ENCODE assay signal across 23 cellular contexts in genomic region chr9:113525208-113525607, GRCh38.
A peak's percentile ranks its signal among the peaks of the same experiment; 100 is the strongest.
DNase-seq lines count a peak whose midpoint lies in the region; ATAC-seq, FAIRE-seq and TF ChIP-seq lines count a peak whose summit lies in the region.
"Had no signal": no experiment of that assay in that cellular context is flagged by ENCODE, and none has a peak within 500 bp of the region (broad histone marks: within the 10 kb centered on the region; RNA-seq: fewer than 3 reads in every experiment).

No MANE protein-coding gene starts in this region.

- H3F3A ChIP-seq in smooth muscle cell (ENCODE audit: low read depth): peaks cover 6% of the 10 kb centered on the region

- intact Hi-C loops in left lung (cut with DNase I): no loop called here

- H3K27ac Mint-ChIP-seq in activated naive CD8-positive, alpha-beta T cell: peak overlapping the region; percentile 83
- H3K27ac Mint-ChIP-seq: activated naive CD4-positive, alpha-beta T cell treated with anti-CD3 and anti-CD28 coated beads, Interleukin-2, amount 10 ng/mL, durations not matched to agents 7 days and 5 days had no signal

- DNase-seq in left lung (no peak), GM19238 (ENCODE audit: insufficient read length, low spot score) (no peak), H54 (ENCODE audit: insufficient read length, low spot score) (no peak), smooth muscle cell (lab: John Stamatoyannopoulos, UW; ENCODE audit: unreplicated experiment) (no peak), NCI-H510A (lab: John Stamatoyannopoulos, UW) (no peak)
- DNase-seq: activated naive CD4-positive, alpha-beta T cell treated with anti-CD3 and anti-CD28 coated beads, Interleukin-2, amount 10 ng/mL, durations not matched to agents 7 days and 5 days; BE2C; DMS153; effector CD4-positive, alpha-beta T cell; hypothalamus; NCI-H2081; NCI-H526; pancreas; stimulated activated CD4-positive, alpha-beta T cell treated with anti-CD3 and anti-CD28 coated beads, Interleukin-4, amount 100 ng/mL, for 4 hours; stimulated activated CD8-positive, alpha-beta memory T cell treated with anti-CD3 and anti-CD28 coated beads, Interleukin-4, amount 100 ng/mL, for 48 hours; T1000; trophoblast cell had no signal

- whole genome bisulfite sequencing in smooth muscle cell (ENCODE audit: low lambda C conversion rate): 94% methylated on average over 4 of the region's 4 CpGs

- H3K4me3 ChIP-seq in KMS-11 (IDR thresholded peaks at IDR 0.05; ENCODE audit: insufficient read depth, low read depth, low read length): no peak overlapping the region
- H3K4me3 ChIP-seq in left lung: no peak overlapping the region
- H3K4me3 ChIP-seq in stomach smooth muscle (ENCODE audit: low read length in 2 of 2): no peak overlapping the region
- no peak overlapping the region for H3K4me3 ChIP-seq in smooth muscle cell
- H3K4me3 ChIP-seq: mucosa of descending colon, pancreas, skin epidermis had no signal

- H3K4me2 ChIP-seq in KMS-11 (peak overlapping the region; percentile 98; the same call in 1 of the 2 replicates), smooth muscle cell (no peak overlapping the region)

- peaks cover 18% of the 10 kb centered on the region; the same call in 1 of the 2 replicates for H3K79me2 ChIP-seq in KMS-11 (ENCODE audit: insufficient read depth, low read depth)
- no peaks in the 10 kb centered on the region for H3K79me2 ChIP-seq in smooth muscle cell (ENCODE audit: low read depth)

- peak overlapping the region; percentile 77 for H3K4me3 Mint-ChIP-seq in activated naive CD8-positive, alpha-beta T cell
- H3K4me3 Mint-ChIP-seq: activated naive CD4-positive, alpha-beta T cell treated with anti-CD3 and anti-CD28 coated beads, Interleukin-2, amount 10 ng/mL, durations not matched to agents 7 days and 5 days had no signal

- FAIRE-seq in H54 (lab: Jason Lieb, UNC): no peak
- FAIRE-seq: H1, pancreas had no signal

- H3K27ac ChIP-seq in KMS-11 (no peak overlapping the region), left lung (peak overlapping the region; percentile 18 to 59), stomach smooth muscle (ENCODE audit: low read length) (peak overlapping the region; percentile 86), smooth muscle cell (ENCODE audit: low read depth) (no peak overlapping the region)
- H3K27ac ChIP-seq: pancreas had no signal

- H3K9ac ChIP-seq in KMS-11 (no peak overlapping the region), stomach smooth muscle (ENCODE audit: low read length in 2 of 2) (no peak overlapping the region), smooth muscle cell (ENCODE audit: low read depth) (no peak overlapping the region)

- no peak for TF ChIP-seq CTCF in KMS-11 (conservative IDR thresholded peaks at IDR 0.05; ENCODE audit: low read depth, low read length)
- no peak for TF ChIP-seq CTCF in left lung (IDR thresholded peaks at IDR 0.05)
- TF ChIP-seq CTCF in smooth muscle cell (IDR thresholded peaks at IDR 0.05; ENCODE audit: borderline replicate concordance, insufficient read depth, poor library complexity, severe bottlenecking): no peak

- H3K4me1 ChIP-seq in KMS-11 (ENCODE audit: low read depth, poor library complexity, severe bottlenecking): peaks cover 71% of the 10 kb centered on the region
- peaks cover 32 to 51% of the 10 kb centered on the region in 2 donors for H3K4me1 ChIP-seq in left lung
- H3K4me1 ChIP-seq in stomach smooth muscle (ENCODE audit: control insufficient read depth, insufficient read depth, low read length): peaks cover 80% of the 10 kb centered on the region
- H3K4me1 ChIP-seq in smooth muscle cell (ENCODE audit: low read depth): peaks cover 6% of the 10 kb centered on the region
- H3K4me1 ChIP-seq: BE2C had no signal

- no peaks in the 10 kb centered on the region for H3K36me3 ChIP-seq in KMS-11 (ENCODE audit: insufficient read depth)
- peaks cover 0 to 20% of the 10 kb centered on the region in 2 donors for H3K36me3 ChIP-seq in left lung
- H3K36me3 ChIP-seq in stomach smooth muscle (ENCODE audit: control insufficient read depth in 2 of 2, insufficient read depth in 2 of 2, low read length in 2 of 2): peaks cover 24 to 38% of the 10 kb centered on the region in 2 donors
- H3K36me3 ChIP-seq in smooth muscle cell (ENCODE audit: low read depth): no peaks in the 10 kb centered on the region

- H3K9me3 Mint-ChIP-seq in activated naive CD8-positive, alpha-beta T cell (ENCODE audit: low read depth): no peaks in the 10 kb centered on the region
- H3K9me3 Mint-ChIP-seq: activated naive CD4-positive, alpha-beta T cell treated with anti-CD3 and anti-CD28 coated beads, Interleukin-2, amount 10 ng/mL, durations not matched to agents 7 days and 5 days had no signal

- ATAC-seq in left lung: no peak
- ATAC-seq: pancreas had no signal

- no peaks in the 10 kb centered on the region for H3K9me3 ChIP-seq in left lung
- H3K9me3 ChIP-seq in stomach smooth muscle (ENCODE audit: control insufficient read depth in 2 of 2, low read length in 2 of 2): no peaks in the 10 kb centered on the region
- no peaks in the 10 kb centered on the region for H3K9me3 ChIP-seq in smooth muscle cell (replicated peaks; ENCODE audit: low read depth)
- H3K9me3 ChIP-seq: BE2C, mucosa of descending colon, pancreas had no signal

- no peak for TF ChIP-seq POLR2A in H54 (IDR thresholded peaks at IDR 0.05; ENCODE audit: low read depth, low read length)

- H3K27me3 ChIP-seq in KMS-11 (ENCODE audit: insufficient read depth, low read depth) (no peaks in the 10 kb centered on the region), left lung (no peaks in the 10 kb centered on the region), stomach smooth muscle (ENCODE audit: control insufficient read depth in 1 of 2, insufficient read depth in 2 of 2, low read length in 2 of 2) (no peaks in the 10 kb centered on the region), smooth muscle cell (ENCODE audit: low read depth) (no peaks in the 10 kb centered on the region)
- H3K27me3 ChIP-seq: BE2C, pancreas had no signal

- H3K4me1 Mint-ChIP-seq in activated naive CD8-positive, alpha-beta T cell (ENCODE audit: low read depth): peaks cover 79% of the 10 kb centered on the region

- H2AFZ ChIP-seq in KMS-11 (ENCODE audit: low read depth) (no peak overlapping the region), smooth muscle cell (ENCODE audit: low read depth) (no peak overlapping the region)

- peaks cover 9% of the 10 kb centered on the region for H3K36me3 Mint-ChIP-seq in activated naive CD8-positive, alpha-beta T cell

- no peaks in the 10 kb centered on the region for H3K27me3 Mint-ChIP-seq in activated naive CD8-positive, alpha-beta T cell
- H3K27me3 Mint-ChIP-seq: activated naive CD4-positive, alpha-beta T cell treated with anti-CD3 and anti-CD28 coated beads, Interleukin-2, amount 10 ng/mL, durations not matched to agents 7 days and 5 days had no signal

- H4K20me1 ChIP-seq in KMS-11 (ENCODE audit: insufficient read depth) (no peaks in the 10 kb centered on the region), smooth muscle cell (ENCODE audit: low read depth) (no peaks in the 10 kb centered on the region)

Comparison
In these comparisons a context has a peak if more than half of its experiments do, and no peak if none do; other contexts are left out.
1. H3K27ac ChIP-seq: peak in left lung (2 of 2) and stomach smooth muscle (single experiment); none in KMS-11 (single experiment) and smooth muscle cell (single experiment).